In the genomic region with DNA sequence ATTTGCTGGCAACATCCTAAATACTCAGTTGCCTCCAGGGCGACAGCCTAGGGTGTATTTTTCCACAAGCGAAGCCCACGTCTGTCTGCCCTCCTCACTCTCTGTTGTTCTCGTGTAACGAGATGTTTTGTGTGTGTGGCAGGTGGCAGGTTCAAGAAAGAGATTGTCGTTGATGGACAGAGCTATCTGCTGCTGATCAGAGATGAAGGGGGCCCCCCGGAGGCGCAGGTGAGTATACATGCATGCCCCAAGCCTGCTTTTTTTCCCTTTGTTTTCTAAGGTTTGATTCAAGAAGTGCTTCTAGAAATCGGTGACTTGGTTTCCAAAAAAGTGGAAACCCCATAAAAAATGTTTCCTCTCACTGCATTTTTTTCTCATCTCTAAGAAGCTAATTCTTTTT, we compare ENCODE assay signal across 9 cellular contexts.
DNase-seq lines count a peak whose midpoint lies in the region; ATAC-seq and TF ChIP-seq lines count a peak whose summit lies in the region.
"Had no signal": no experiment of that assay in that cellular context is flagged by ENCODE, and none has a peak within 500 bp of the region (broad histone marks: within the 10 kb centered on the region; RNA-seq: fewer than 3 reads in every experiment).

No MANE protein-coding gene starts in this region.

- H3K4me3 ChIP-seq in AG09309 (ENCODE audit: control insufficient read depth, low read depth, low read length), result no peak overlapping the region
- H3K4me3 ChIP-seq in HCT116 (replicated peaks in 1 of 2; ENCODE audit: low read depth in 1 of 2, low read length in 2 of 2), result no peak overlapping the region
- H3K4me3 ChIP-seq in Panc1 (ENCODE audit: low read depth in 2 of 2, low read length in 2 of 2), result no peak overlapping the region

- TF ChIP-seq POLR2A in HCT116 (IDR thresholded peaks at IDR 0.05; ENCODE audit: borderline replicate concordance, extremely low read depth, insufficient read depth, insufficient read length), result no peak

- no peaks in the 10 kb centered on the region for H3K9me3 ChIP-seq in HCT116 (ENCODE audit: control insufficient read depth in 1 of 2, insufficient read depth in 1 of 2, low read depth in 1 of 2, low read length in 2 of 2)
- no peaks in the 10 kb centered on the region for H3K9me3 ChIP-seq in Panc1 (ENCODE audit: control insufficient read depth, insufficient read depth, low read depth, low read length)

- POLR2A ChIA-PET in HCT116 (lab: Charles Lee) (no interaction called here), Panc1 (lab: Charles Lee) (no interaction called here)

- DNase-seq in AG09309 (ENCODE audit: low read depth) (no peak), HCT116 (ENCODE audit: low read depth, low spot score) (no peak), Panc1 (ENCODE audit: low read depth, low spot score) (no peak), glomerular visceral epithelial cell (ENCODE audit: extremely low spot score) (peak; percentile 27), NCI-H226 (no peak), occipital lobe (lab: John Stamatoyannopoulos, UW) (no peak)
- DNase-seq in stimulated activated CD4-positive, alpha-beta T cell treated with anti-CD3 and anti-CD28 coated beads, Interleukin-1b, Interleukin-23, amount 100 ng/mL, for 48 hours, result no peak
- no peak for DNase-seq in activated CD4-positive, alpha-beta T cell treated with anti-CD3 and anti-CD28 coated beads for 1 hour

- H3K27me3 ChIP-seq in HCT116 (ENCODE audit: insufficient read depth, low read length) (no peaks in the 10 kb centered on the region), Panc1 (ENCODE audit: control insufficient read depth, insufficient read depth, low read length) (no peaks in the 10 kb centered on the region)

- intact Hi-C loops in HCT116 (cut with micrococcal nuclease) (loop anchor here (10.0 kb wide), 3 partner anchors 66 to 1186 kb away; no protein-coding TSS in a partner anchor), Panc1 (cut with micrococcal nuclease; ENCODE audit: unreplicated experiment) (loop anchor here (10.0 kb wide), 1 partner anchor 606 kb away; no protein-coding TSS in a partner anchor)

- H4K20me1 ChIP-seq in HCT116 (ENCODE audit: insufficient read depth), result no peaks in the 10 kb centered on the region

- ATAC-seq in HCT116, result peak; percentile 87
- ATAC-seq in Panc1, result peak; percentile 64; the same call in 1 of the 2 replicates
- ATAC-seq: T-cell had no signal

- H3K4me1 ChIP-seq in HCT116 (ENCODE audit: control insufficient read depth in 1 of 2, insufficient read depth in 2 of 2, low read length in 2 of 2), result peaks cover 0 to 7% of the 10 kb centered on the region in 2 experiments; a peak in 2 of 4 replicates
- no peaks in the 10 kb centered on the region for H3K4me1 ChIP-seq in Panc1 (ENCODE audit: control insufficient read depth, insufficient read depth, low read length)

- BruUV-seq in HCT116 (replicated peaks; lab: Mats Ljungman, UMichigan) (no TSS peak), Panc1 (replicated peaks; lab: Mats Ljungman, UMichigan) (no TSS peak)

- peak; percentile 26 for TF ChIP-seq CTCF in AG09309 (IDR thresholded peaks at IDR 0.05; ENCODE audit: control insufficient read depth, insufficient read depth, low read depth, low read length, missing control alignments)
- TF ChIP-seq CTCF in HCT116 (IDR thresholded peaks at IDR 0.05 in 2 of 3, conservative IDR thresholded peaks at IDR 0.05 in 1 of 3; ENCODE audit: borderline replicate concordance in 1 of 3, insufficient read depth in 1 of 3, low read depth in 2 of 3, low read length in 2 of 3), result peak; percentile 52 to 64 (median 58); a peak in 5 of 6 replicates
- TF ChIP-seq CTCF in Panc1 (IDR thresholded peaks at IDR 0.05), result peak; percentile 50; the same call in 1 of the 2 replicates

- peaks cover 0 to 5% of the 10 kb centered on the region in 2 experiments; a peak in 1 of 4 replicates for H3K36me3 ChIP-seq in HCT116 (ENCODE audit: control insufficient read depth in 1 of 2, insufficient read depth in 2 of 2, low read length in 2 of 2)
- no peaks in the 10 kb centered on the region for H3K36me3 ChIP-seq in Panc1 (ENCODE audit: control insufficient read depth, insufficient read depth, low read length)

- peaks cover 7% of the 10 kb centered on the region; the same call in 1 of the 2 replicates for H3K79me2 ChIP-seq in HCT116 (ENCODE audit: insufficient read depth, low read length)

- H3K9me2 ChIP-seq in HCT116 (ENCODE audit: insufficient read depth), result no peaks in the 10 kb centered on the region

- no peak overlapping the region for H3K27ac ChIP-seq in HCT116 (ENCODE audit: low read depth, low read length)
- no peak overlapping the region for H3K27ac ChIP-seq in Panc1 (ENCODE audit: low read length)

- H2AFZ ChIP-seq in HCT116 (ENCODE audit: low read depth, low read length, poor library complexity, severe bottlenecking), result no peak overlapping the region

- no peak overlapping the region for H3K9ac ChIP-seq in HCT116 (ENCODE audit: low read length)

- RAD21 ChIA-PET in HCT116 (lab: Charles Lee; ENCODE audit: low non-redundant PET in 1 of 2, low total read pairs in 2 of 2, uncharacterized antibody in 2 of 2, unreplicated experiment in 2 of 2), result interaction anchor here in 1 of 2 experiments (0.5 kb wide), 1 partner anchor 57 kb away, joined by 3 read pairs; no protein-coding TSS in a partner anchor

- TF ChIP-seq RAD21 in HCT116 (IDR thresholded peaks at IDR 0.05; ENCODE audit: low read depth), result peak; percentile 82

- CTCF ChIA-PET in HCT116 (lab: Charles Lee), result interaction anchor here (0.6 to 1.4 kb wide), 5 partner anchors 25 to 624 kb away, joined by 3 to 5 read pairs (median 3); no protein-coding TSS in a partner anchor
- CTCF ChIA-PET in Panc1 (lab: Charles Lee), result interaction anchor here (0.7 kb wide), 2 partner anchors 25 to 48 kb away, joined by 3 read pairs; no protein-coding TSS in a partner anchor

- H3K4me2 ChIP-seq in HCT116 (ENCODE audit: low read length), result no peak overlapping the region

- in situ Hi-C loops in Panc1 (cut with HindIII; ENCODE audit: low pct_unique_long_range_greater_than_20kb, low sequenced_read_pairs), result no loop called here

TF ChIP-seq in HCT116, 20 proteins besides CTCF, POLR2A, EP300 and RAD21:
- TF ChIP-seq EGR1 (IDR thresholded peaks at IDR 0.05; ENCODE audit: low read depth) (no peak), SRF (IDR thresholded peaks at IDR 0.05; ENCODE audit: low read depth) (no peak), EZH2 (IDR thresholded peaks at IDR 0.05) (no peak), YY1 (IDR thresholded peaks at IDR 0.05; ENCODE audit: extremely low read depth, insufficient replicate concordance, low read depth, low read length) (no peak), SP1 (IDR thresholded peaks at IDR 0.05; ENCODE audit: low read depth) (no peak), SIN3A (IDR thresholded peaks at IDR 0.05; ENCODE audit: low read depth) (no peak), EZH2phosphoT487 (IDR thresholded peaks at IDR 0.05; ENCODE audit: borderline replicate concordance) (no peak)
- TF ChIP-seq, protein P1, sequence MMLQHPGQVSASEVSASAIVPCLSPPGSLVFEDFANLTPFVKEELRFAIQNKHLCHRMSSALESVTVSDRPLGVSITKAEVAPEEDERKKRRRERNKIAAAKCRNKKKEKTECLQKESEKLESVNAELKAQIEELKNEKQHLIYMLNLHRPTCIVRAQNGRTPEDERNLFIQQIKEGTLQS (IDR thresholded peaks at IDR 0.05), result no peak
TF ChIP-seq in HCT116: peak in this region for 0.
